In genomic region chr15:88166330-88166993, GRCh38 we compare ENCODE assay signal across 1 cellular context.
TF ChIP-seq lines count a peak whose summit lies in the region.

No MANE protein-coding gene starts in this region.

TF ChIP-seq in HepG2, 621 proteins besides CTCF, POLR2A, EP300 and RAD21 (continued from another document and continues in another):
- TF ChIP-seq SNAPC4 (CRISPR knock-in tag; IDR thresholded peaks at IDR 0.05) = no peak
- no peak for TF ChIP-seq ZNF570 (CRISPR knock-in tag; IDR thresholded peaks at IDR 0.05; ENCODE audit: borderline replicate concordance)
- no peak for TF ChIP-seq ATF7 (IDR thresholded peaks at IDR 0.05)
- TF ChIP-seq ATF7 (CRISPR knock-in tag; IDR thresholded peaks at IDR 0.05) = no peak
- no peak for TF ChIP-seq USF2 (IDR thresholded peaks at IDR 0.05; ENCODE audit: low read depth, low read length)
- TF ChIP-seq USF2 (CRISPR knock-in tag; IDR thresholded peaks at IDR 0.05; ENCODE audit: borderline replicate concordance) = no peak
- TF ChIP-seq ELK4 (CRISPR knock-in tag; IDR thresholded peaks at IDR 0.05; ENCODE audit: borderline replicate concordance) = no peak
- no peak for TF ChIP-seq ZFP41 (CRISPR knock-in tag; IDR thresholded peaks at IDR 0.05; ENCODE audit: borderline replicate concordance)
- TF ChIP-seq ZFY (CRISPR knock-in tag; IDR thresholded peaks at IDR 0.05) = no peak
- peak; percentile 62; the same call in 1 of the 2 replicates for TF ChIP-seq ZNF331 (CRISPR knock-in tag; IDR thresholded peaks at IDR 0.05)
- TF ChIP-seq FOXC1 (CRISPR knock-in tag; IDR thresholded peaks at IDR 0.05; ENCODE audit: borderline replicate concordance) = no peak
- no peak for TF ChIP-seq ZBTB34 (CRISPR knock-in tag; IDR thresholded peaks at IDR 0.05)
- 0 out of 2 replicates have a peak, but pooled peaks have one; percentile 45 for TF ChIP-seq IKZF5 (CRISPR knock-in tag; IDR thresholded peaks at IDR 0.05)
- no peak for TF ChIP-seq RBFOX2 (IDR thresholded peaks at IDR 0.05; ENCODE audit: low read depth, low read length)
- no peak for TF ChIP-seq STAT6 (CRISPR knock-in tag; IDR thresholded peaks at IDR 0.05; ENCODE audit: borderline replicate concordance)
- peak; percentile 85; the same call in 1 of the 2 replicates for TF ChIP-seq TSC22D2 (CRISPR knock-in tag; IDR thresholded peaks at IDR 0.05; ENCODE audit: borderline replicate concordance)
- no peak for TF ChIP-seq GABPA (IDR thresholded peaks at IDR 0.05; ENCODE audit: low read depth, low read length)
- 0 out of 2 replicates have a peak, but pooled peaks have one; percentile 12 for TF ChIP-seq GABPA (CRISPR knock-in tag; IDR thresholded peaks at IDR 0.05; ENCODE audit: low read depth)
- 0 out of 2 replicates have a peak, but pooled peaks have one; percentile 50 for TF ChIP-seq ZBTB44 (CRISPR knock-in tag; IDR thresholded peaks at IDR 0.05)
- TF ChIP-seq MED13 (CRISPR knock-in tag; IDR thresholded peaks at IDR 0.05) = no peak
- no peak for TF ChIP-seq MZF1 (CRISPR knock-in tag; IDR thresholded peaks at IDR 0.05; ENCODE audit: borderline replicate concordance)
- no peak for TF ChIP-seq LBX2 (CRISPR knock-in tag; IDR thresholded peaks at IDR 0.05; ENCODE audit: borderline replicate concordance)
- TF ChIP-seq ZNF598 (CRISPR knock-in tag; IDR thresholded peaks at IDR 0.05; ENCODE audit: borderline replicate concordance) = no peak
- TF ChIP-seq MLLT10 (CRISPR knock-in tag; IDR thresholded peaks at IDR 0.05) = no peak
- no peak for TF ChIP-seq HBP1 (CRISPR knock-in tag; IDR thresholded peaks at IDR 0.05; ENCODE audit: low read depth)
- TF ChIP-seq ZNF496 (CRISPR knock-in tag; IDR thresholded peaks at IDR 0.05; ENCODE audit: insufficient replicate concordance) = no peak
- no peak for TF ChIP-seq NONO (IDR thresholded peaks at IDR 0.05)
- no peak for TF ChIP-seq NONO (CRISPR knock-in tag; conservative IDR thresholded peaks at IDR 0.05)
- TF ChIP-seq CHD4 (IDR thresholded peaks at IDR 0.05; ENCODE audit: borderline replicate concordance, low read length) = no peak
- no peak for TF ChIP-seq HHEX (CRISPR knock-in tag; IDR thresholded peaks at IDR 0.05)
- TF ChIP-seq HNF1A (IDR thresholded peaks at IDR 0.05; ENCODE audit: low read depth) = no peak
- TF ChIP-seq HNF1A (CRISPR knock-in tag; IDR thresholded peaks at IDR 0.05; ENCODE audit: borderline replicate concordance) = no peak
- no peak for TF ChIP-seq ATF7-NPFF (CRISPR knock-in tag; IDR thresholded peaks at IDR 0.05; ENCODE audit: low read depth)
- no peak for TF ChIP-seq NFIB (CRISPR knock-in tag; IDR thresholded peaks at IDR 0.05; ENCODE audit: borderline replicate concordance)
- no peak for TF ChIP-seq TRIM24 (CRISPR knock-in tag; IDR thresholded peaks at IDR 0.05)
- TF ChIP-seq HOXA5 (CRISPR knock-in tag; IDR thresholded peaks at IDR 0.05) = 0 out of 2 replicates have a peak, but pooled peaks have one; percentile 51
